ENCODE assay signal across 38 cellular contexts in genomic region chr2:58607479-58607878, GRCh38.
"Had no signal": no experiment of that assay in that cellular context is flagged by ENCODE, and none has a peak within 500 bp of the region (broad histone marks: within the 10 kb centered on the region; RNA-seq: fewer than 3 reads in every experiment).

No MANE protein-coding gene starts in this region.

- H3K4me3 Mint-ChIP-seq: activated B cell treated with CpG ODN at 0.5 μM for 24 hours; activated CD4-positive, alpha-beta memory T cell treated with anti-CD3 and anti-CD28 coated beads for 36 hours; activated CD4-positive, alpha-beta T cell treated with anti-CD3 and anti-CD28 coated beads, Interleukin-2, amount 10 ng/mL, durations not matched to agents 24 days and 14 days; activated CD8-positive, alpha-beta T cell treated with anti-CD3 and anti-CD28 coated beads for 36 hours; activated naive CD4-positive, alpha-beta T cell treated with anti-CD3 and anti-CD28 coated beads for 36 hours; activated naive CD8-positive, alpha-beta T cell treated with anti-CD3 and anti-CD28 coated beads for 36 hours; activated T-cell treated with anti-CD3 and anti-CD28 coated beads, Interleukin-2, amount 50 U/mL, for 4 hours; activated T-cell treated with anti-CD3 and anti-CD28 coated beads, Interleukin-2, amount 50 U/mL, for 72 hours; activated T-helper 1 cell treated with anti-CD3 and anti-CD28 coated beads, Interleukin-12 subunit alpha, Interleukin-12 subunit beta, Interleukin-2, Interleukin-4 antibody, amounts not matched to agents 30 ng/mL and 10 ng/mL and 1 ng/mL, durations not matched to agents 14 hours and 24 hours and 36 hours; activated T-helper 17 cell treated with anti-CD3 and anti-CD28 coated beads, Interleukin-2, amount 50 U/mL, for 72 hours; brain; central memory CD8-positive, alpha-beta T cell; T-helper 1 cell treated with Interleukin-12 subunit alpha and Interleukin-12 subunit beta and Interleukin-4 antibody, amounts not matched to agents 30 μg/mL and 1 μg/mL, for 36 hours; T-helper 2 cell treated with Interferon-gamma antibody and Interleukin-4, amounts not matched to agents 5 μg/mL and 100 μg/mL, for 36 hours had no signal

- H3K9me3 ChIP-seq: adrenal gland had no signal

- H3K27ac Mint-ChIP-seq: activated B cell treated with CpG ODN at 0.5 μM for 24 hours; activated CD4-positive, alpha-beta memory T cell treated with anti-CD3 and anti-CD28 coated beads for 36 hours; activated CD4-positive, alpha-beta T cell treated with anti-CD3 and anti-CD28 coated beads, Interleukin-2, amount 10 ng/mL, durations not matched to agents 24 days and 14 days; activated CD8-positive, alpha-beta T cell treated with anti-CD3 and anti-CD28 coated beads for 36 hours; activated naive CD4-positive, alpha-beta T cell treated with anti-CD3 and anti-CD28 coated beads for 36 hours; activated naive CD4-positive, alpha-beta T cell treated with anti-CD3 and anti-CD28 coated beads, Interleukin-2, amount 50 U/mL, for 72 hours; activated naive CD8-positive, alpha-beta T cell treated with anti-CD3 and anti-CD28 coated beads for 36 hours; activated T-cell treated with anti-CD3 and anti-CD28 coated beads, Interleukin-2, amount 50 U/mL, for 72 hours; activated T-helper 1 cell treated with anti-CD3 and anti-CD28 coated beads, Interleukin-12 subunit alpha, Interleukin-12 subunit beta, Interleukin-2, Interleukin-4 antibody, amounts not matched to agents 30 ng/mL and 10 ng/mL and 1 ng/mL, durations not matched to agents 14 hours and 24 hours and 36 hours; activated T-helper 17 cell treated with anti-CD3 and anti-CD28 coated beads, Interleukin-2, amount 50 U/mL, for 72 hours; T-helper 1 cell treated with Interleukin-12 subunit alpha and Interleukin-12 subunit beta and Interleukin-4 antibody, amounts not matched to agents 30 μg/mL and 1 μg/mL, for 36 hours; T-helper 2 cell treated with Interferon-gamma antibody and Interleukin-4, amounts not matched to agents 5 μg/mL and 100 μg/mL, for 36 hours had no signal

- H3K36me3 Mint-ChIP-seq: activated CD4-positive, alpha-beta memory T cell treated with anti-CD3 and anti-CD28 coated beads for 36 hours; activated naive CD4-positive, alpha-beta T cell treated with anti-CD3 and anti-CD28 coated beads, Interleukin-2, amount 50 U/mL, for 72 hours; activated naive CD8-positive, alpha-beta T cell treated with anti-CD3 and anti-CD28 coated beads for 36 hours; brain had no signal

- H3K4me1 Mint-ChIP-seq: activated B cell treated with CpG ODN at 0.5 μM for 24 hours; activated CD4-positive, alpha-beta T cell treated with anti-CD3 and anti-CD28 coated beads, Interleukin-2, amount 10 ng/mL, durations not matched to agents 24 days and 14 days; activated naive CD8-positive, alpha-beta T cell treated with anti-CD3 and anti-CD28 coated beads for 36 hours; activated T-helper 17 cell treated with anti-CD3 and anti-CD28 coated beads, Interleukin-2, amount 50 U/mL, for 72 hours; central memory CD8-positive, alpha-beta T cell had no signal

- H3K4me1 ChIP-seq: adrenal gland had no signal

- H3K27me3 Mint-ChIP-seq: activated CD4-positive, alpha-beta T cell treated with anti-CD3 and anti-CD28 coated beads, Interleukin-2, amount 10 ng/mL, durations not matched to agents 24 days and 14 days; activated CD8-positive, alpha-beta T cell treated with anti-CD3 and anti-CD28 coated beads for 36 hours; activated T-helper 17 cell treated with anti-CD3 and anti-CD28 coated beads, Interleukin-2, amount 50 U/mL, for 72 hours; central memory CD8-positive, alpha-beta T cell had no signal

- FAIRE-seq: bronchial epithelial cell, TTC549 had no signal

- H3K27ac ChIP-seq: adrenal gland, cardiac muscle cell, VCaP had no signal

- H3K4me3 ChIP-seq: adrenal gland, cardiac muscle cell had no signal

- H3K36me3 ChIP-seq: adrenal gland, cardiac muscle cell had no signal

- H3K9me3 Mint-ChIP-seq: activated B cell treated with CpG ODN at 0.5 μM for 24 hours; activated CD4-positive, alpha-beta memory T cell treated with anti-CD3 and anti-CD28 coated beads for 36 hours; activated CD4-positive, alpha-beta T cell treated with anti-CD3 and anti-CD28 coated beads, Interleukin-2, amount 10 ng/mL, durations not matched to agents 24 days and 14 days; activated CD8-positive, alpha-beta T cell treated with anti-CD3 and anti-CD28 coated beads for 36 hours; activated naive CD4-positive, alpha-beta T cell treated with anti-CD3 and anti-CD28 coated beads for 36 hours; activated naive CD4-positive, alpha-beta T cell treated with anti-CD3 and anti-CD28 coated beads, Interleukin-2, amount 50 U/mL, for 72 hours; activated naive CD8-positive, alpha-beta T cell treated with anti-CD3 and anti-CD28 coated beads for 36 hours; activated T-cell treated with anti-CD3 and anti-CD28 coated beads, Interleukin-2, amount 50 U/mL, for 4 hours; activated T-cell treated with anti-CD3 and anti-CD28 coated beads, Interleukin-2, amount 50 U/mL, for 72 hours; activated T-helper 1 cell treated with anti-CD3 and anti-CD28 coated beads, Interleukin-12 subunit alpha, Interleukin-12 subunit beta, Interleukin-2, Interleukin-4 antibody, amounts not matched to agents 30 ng/mL and 10 ng/mL and 1 ng/mL, durations not matched to agents 14 hours and 24 hours and 36 hours; activated T-helper 17 cell treated with anti-CD3 and anti-CD28 coated beads, Interleukin-2, amount 50 U/mL, for 72 hours; brain; central memory CD8-positive, alpha-beta T cell; T-helper 1 cell treated with Interleukin-12 subunit alpha and Interleukin-12 subunit beta and Interleukin-4 antibody, amounts not matched to agents 30 μg/mL and 1 μg/mL, for 36 hours; T-helper 2 cell treated with Interferon-gamma antibody and Interleukin-4, amounts not matched to agents 5 μg/mL and 100 μg/mL, for 36 hours had no signal

- DNase-seq: activated B cell treated with CpG ODN at 0.5 μM for 24 hours; activated CD4-positive, alpha-beta memory T cell treated with anti-CD3 and anti-CD28 coated beads for 36 hours; activated CD4-positive, alpha-beta T cell treated with anti-CD3 and anti-CD28 coated beads for 4 hours; activated CD4-positive, alpha-beta T cell treated with anti-CD3 and anti-CD28 coated beads, Interleukin-2, amount 10 ng/mL, durations not matched to agents 24 days and 14 days; activated CD4-positive, alpha-beta T cell treated with anti-CD3 and anti-CD28 coated beads, Interleukin-2, amount 50 U/mL, for 1 hour; activated CD4-positive, alpha-beta T cell treated with anti-CD3 and anti-CD28 coated beads, Interleukin-2, amount 50 U/mL, for 4 hours; activated CD4-positive, CD25-positive, alpha-beta regulatory T cell treated with anti-CD3 and anti-CD28 coated beads, Interleukin-2, amount 50 U/mL, for 72 hours; activated CD8-positive, alpha-beta memory T cell treated with anti-CD3 and anti-CD28 coated beads, Interleukin-2, amount 50 U/mL, for 4 hours; activated CD8-positive, alpha-beta T cell treated with anti-CD3 and anti-CD28 coated beads for 36 hours; activated effector memory CD4-positive, alpha-beta T cell treated with anti-CD3 and anti-CD28 coated beads, Interleukin-2, amount 50 U/mL, for 16 hours; activated gamma-delta T cell treated with Interleukin-2 at 50 U/mL for 16 hours; activated naive CD4-positive, alpha-beta T cell; activated naive CD4-positive, alpha-beta T cell treated with anti-CD3 and anti-CD28 coated beads for 36 hours; activated naive CD4-positive, alpha-beta T cell treated with anti-CD3 and anti-CD28 coated beads, Interleukin-2, amount 50 U/mL, for 16 hours; activated naive CD8-positive, alpha-beta T cell treated with anti-CD3 and anti-CD28 coated beads for 36 hours; activated T-cell treated with anti-CD3 and anti-CD28 coated beads for 4 hours; activated T-cell treated with anti-CD3 and anti-CD28 coated beads, Interleukin-2, amount 50 U/mL, for 1 hour; activated T-cell treated with anti-CD3 and anti-CD28 coated beads, Interleukin-2, amount 50 U/mL, for 4 hours; activated T-cell treated with anti-CD3 and anti-CD28 coated beads, Interleukin-2, amount 50 U/mL, for 72 hours; adrenal gland; amniotic stem cell; aorta; caudate nucleus; cerebellar nuclear complex; T-helper 1 cell; T-helper 2 cell; T-helper 9 cell had no signal

- H3K27me3 ChIP-seq: adrenal gland, cardiac muscle cell had no signal
